ENCODE assay signal across 28 cellular contexts in the genomic region with DNA sequence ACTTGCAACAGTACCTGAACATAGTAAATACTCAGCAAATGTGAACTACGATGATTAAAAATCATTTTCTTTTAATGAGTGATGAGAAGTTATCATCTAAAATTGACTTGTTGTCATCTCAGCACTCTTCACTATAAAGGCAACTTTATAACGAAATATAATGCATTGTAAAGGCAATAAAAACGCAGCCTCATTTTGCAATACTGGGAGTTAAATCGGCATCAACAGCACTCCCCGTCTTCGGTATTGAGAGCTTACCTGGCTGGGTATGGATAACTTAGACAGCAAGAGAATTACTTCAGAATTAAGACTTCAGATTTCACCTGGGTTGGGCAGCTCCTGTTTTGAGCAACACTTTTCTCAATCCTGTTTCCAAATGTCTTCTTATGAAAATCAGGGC. TPM values are rescaled to one million over a fixed set of nuclear protein-coding genes. Genes with fewer than 3 reads are reported as not detected.
"Had no signal": no experiment of that assay in that cellular context is flagged by ENCODE, and none has a peak within 500 bp of the region (broad histone marks: within the 10 kb centered on the region; RNA-seq: fewer than 3 reads in every experiment).

No MANE protein-coding gene starts in this region.

- FAIRE-seq: urothelium cell line had no signal

- ATAC-seq: stimulated activated effector memory CD8-positive, alpha-beta T cell treated with anti-CD3 and anti-CD28 coated beads, Interleukin-12 subunit alpha, Interleukin-12 subunit beta, amount 100 ng/mL, for 72 hours; stimulated activated memory B cell treated with anti-CD40 and anti-IgM and Interleukin-4, amounts not matched to agents 10 μg/mL and 1 μg/mL and 100 μg/mL, for 72 hours; stimulated activated naive B cell treated with anti-CD40 and anti-IgM and Interleukin-4, amounts not matched to agents 10 μg/mL and 1 μg/mL and 100 μg/mL, for 72 hours; stimulated activated naive CD8-positive, alpha-beta T cell treated with anti-CD3 and anti-CD28 coated beads, Interleukin-15, amount 100 ng/mL, for 72 hours; stimulated activated naive CD8-positive, alpha-beta T cell treated with anti-CD3 and anti-CD28 coated beads, Interleukin-15, Interleukin-2, amounts not matched to agents 100 U/mL and 50 U/mL, for 24 hours; upper lobe of right lung had no signal

- H3K4me1 ChIP-seq: stomach, suprapubic skin, testis, thyroid gland, tibial artery, tibial nerve, transverse colon, upper lobe of left lung, upper lobe of right lung, uterus, vagina had no signal

- DNase-seq: stimulated activated CD4-positive, alpha-beta T cell treated with anti-CD3 and anti-CD28 coated beads, Interleukin-2, amount 100 ng/mL, for 48 hours; stimulated activated CD4-positive, alpha-beta T cell treated with anti-CD3 and anti-CD28 coated beads, Interleukin-4, amount 100 ng/mL, for 1 hour; stimulated activated CD4-positive, alpha-beta T cell treated with anti-CD3 and anti-CD28 coated beads, Interleukin-4, amount 100 ng/mL, for 24 hours; stimulated activated CD4-positive, alpha-beta T cell treated with anti-CD3 and anti-CD28 coated beads, Interleukin-4, amount 100 ng/mL, for 4 hours; stimulated activated CD8-positive, alpha-beta memory T cell treated with anti-CD3 and anti-CD28 coated beads, Interleukin-4, amount 100 ng/mL, for 48 hours; stimulated activated naive B cell treated with anti-CD40 and anti-IgM and Interleukin-4, amounts not matched to agents 10 μg/mL and 1 μg/mL and 100 μg/mL, for 72 hours; stimulated activated naive CD4-positive, alpha-beta T cell; stimulated activated naive CD4-positive, alpha-beta T cell treated with Interleukin-2 at 50 U/mL for 16 hours; stimulated activated naive CD8-positive, alpha-beta T cell treated with anti-CD3 and anti-CD28 coated beads, Interleukin-15, amount 100 ng/mL, for 72 hours; stimulated activated naive CD8-positive, alpha-beta T cell treated with anti-CD3 and anti-CD28 coated beads, Interleukin-15, Interleukin-2, amounts not matched to agents 100 U/mL and 50 U/mL, for 24 hours; stomach; substantia nigra; testis; thyroid gland; tibial artery; transverse colon; trophoblast cell; upper lobe of left lung; upper lobe of right lung; uterus had no signal

- H3K4me3 ChIP-seq: stomach, suprapubic skin, testis, thoracic aorta, thyroid gland, tibial artery, tibial nerve, transverse colon, upper lobe of left lung, upper lobe of right lung, uterus, vagina had no signal

- H3K27ac ChIP-seq: stomach, suprapubic skin, testis, thoracic aorta, thyroid gland, tibial artery, tibial nerve, transverse colon, upper lobe of left lung, upper lobe of right lung, uterus, vagina had no signal

- H3K9me3 ChIP-seq: stomach, suprapubic skin, testis, thoracic aorta, thyroid gland, tibial artery, tibial nerve, transverse colon, upper lobe of left lung, upper lobe of right lung, uterus, vagina had no signal

RNA-seq across cellular contexts. Expression of gene NKX2-2, which starts 20.8 kb away (rescaled TPM):
- polyA plus RNA-seq: urinary bladder had no signal
